22 cellular contexts compared by ENCODE assay signal in the genomic region with DNA sequence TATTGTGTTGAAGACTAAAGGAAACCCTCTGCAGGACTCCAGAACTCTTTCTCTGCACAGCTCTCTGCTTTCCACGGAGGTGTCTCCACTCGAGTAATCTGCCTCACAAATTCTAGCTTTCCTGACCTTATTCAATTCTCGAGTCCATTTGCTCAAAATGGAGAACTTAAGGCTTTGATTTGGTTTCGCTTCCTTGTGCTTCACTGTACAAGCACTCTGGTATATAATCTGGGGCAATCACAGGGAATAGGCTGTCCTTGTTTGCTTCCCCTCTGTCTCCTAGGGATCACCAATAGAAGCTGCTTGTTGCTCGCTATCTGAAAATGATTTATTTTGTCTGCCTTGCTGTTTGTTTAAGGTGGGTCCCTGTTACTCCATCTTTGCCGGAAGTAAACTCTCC.
A peak's percentile ranks its signal among the peaks of the same experiment; 100 is the strongest.
DNase-seq lines count a peak whose midpoint lies in the region; ATAC-seq, FAIRE-seq and TF ChIP-seq lines count a peak whose summit lies in the region.
"Had no signal": no experiment of that assay in that cellular context is flagged by ENCODE, and none has a peak within 500 bp of the region (broad histone marks: within the 10 kb centered on the region; RNA-seq: fewer than 3 reads in every experiment).

No MANE protein-coding gene starts in this region.

- H3K27ac ChIP-seq in right lobe of liver (no peak overlapping the region), HepG2 (ENCODE audit: extremely low read length, insufficient read depth, low read length) (no peak overlapping the region), upper lobe of right lung (no peak overlapping the region)
- H3K27ac ChIP-seq: epithelial cell of prostate, uterus had no signal

- TF ChIP-seq EP300 in HepG2 (IDR thresholded peaks at IDR 0.05; ENCODE audit: low read depth in 2 of 2, low read length in 2 of 2), result no peak
- no peak for TF ChIP-seq EP300 in HepG2 (CRISPR knock-in tag; IDR thresholded peaks at IDR 0.05; ENCODE audit: borderline replicate concordance)

- H3K27me3 ChIP-seq in right lobe of liver, result no peaks in the 10 kb centered on the region
- H3K27me3 ChIP-seq in HepG2 (ENCODE audit: control insufficient read depth in 1 of 2, insufficient read depth in 2 of 2, low read length in 2 of 2), result no peaks in the 10 kb centered on the region
- no peaks in the 10 kb centered on the region for H3K27me3 ChIP-seq in upper lobe of right lung
- H3K27me3 ChIP-seq: uterus had no signal

- peaks cover 22% of the 10 kb centered on the region for H3K27me3 Mint-ChIP-seq in dendritic cell treated with granulocyte-macrophage colony-stimulating factor and Interleukin-4, amounts not matched to agents 40 ng/mL and 50 ng/mL, for 4 days
- H3K27me3 Mint-ChIP-seq: IgD-negative memory B cell, progenitor cell of endocrine pancreas had no signal

- no peaks in the 10 kb centered on the region for H4K20me1 ChIP-seq in HepG2 (ENCODE audit: insufficient read depth, low read length)

- H3K4me2 ChIP-seq in HepG2 (ENCODE audit: low read depth, low read length), result no peak overlapping the region

- CTCF ChIA-PET in HepG2 (lab: Yijun Ruan, JAX; ENCODE audit: low intra/inter-chr PET ratio, low total read pairs), result no interaction called here

- no peak overlapping the region for H3K9ac ChIP-seq in HepG2 (ENCODE audit: insufficient read depth, low read depth, low read length)

- H3K9me3 ChIP-seq in right lobe of liver (no peaks in the 10 kb centered on the region), HepG2 (ENCODE audit: low read length) (peaks cover 22% of the 10 kb centered on the region; the same call in 1 of the 2 replicates), upper lobe of right lung (no peaks in the 10 kb centered on the region)
- H3K9me3 ChIP-seq: uterus had no signal

- no peak overlapping the region for H2AFZ ChIP-seq in HepG2 (ENCODE audit: low read length)

- intact Hi-C loops in right lobe of liver (cut with DNase I), result no loop called here
- intact Hi-C loops in HepG2 (cut with micrococcal nuclease; ENCODE audit: unreplicated experiment), result no loop called here
- intact Hi-C loops in dendritic cell treated with granulocyte-macrophage colony-stimulating factor and Interleukin-4, amounts not matched to agents 40 ng/mL and 50 ng/mL, for 4 days (cut with micrococcal nuclease), result no loop called here
- intact Hi-C loops in upper lobe of right lung (cut with DNase I), result no loop called here

- no peak overlapping the region for H3K4me3 Mint-ChIP-seq in dendritic cell treated with granulocyte-macrophage colony-stimulating factor and Interleukin-4, amounts not matched to agents 40 ng/mL and 50 ng/mL, for 4 days
- H3K4me3 Mint-ChIP-seq: activated naive CD4-positive, alpha-beta T cell treated with anti-CD3 and anti-CD28 coated beads, Interleukin-2, amount 50 U/mL, for 24 hours; activated T-helper 1 cell treated with anti-CD3 and anti-CD28 coated beads, Interleukin-12 subunit alpha, Interleukin-12 subunit beta, Interleukin-2, Interleukin-4 antibody, amounts not matched to agents 30 ng/mL and 10 ng/mL and 1 ng/mL, durations not matched to agents 14 hours and 24 hours and 36 hours; IgD-negative memory B cell had no signal

- POLR2A ChIA-PET in HepG2 (lab: Yijun Ruan, JAX), result no interaction called here

- TF ChIP-seq POLR2A in right lobe of liver (IDR thresholded peaks at IDR 0.05), result no peak
- no peak for TF ChIP-seq POLR2A in HepG2 (IDR thresholded peaks at IDR 0.05; ENCODE audit: insufficient read depth in 1 of 2, low read depth in 2 of 2, low read length in 2 of 2)

- ATAC-seq in right lobe of liver (peak; percentile 41 to 50 (median 46)), HepG2 (no peak), upper lobe of right lung (peak; percentile 93)
- ATAC-seq: left ventricle myocardium superior had no signal

- H3K36me3 ChIP-seq in right lobe of liver, result no peaks in the 10 kb centered on the region
- H3K36me3 ChIP-seq in HepG2 (replicated peaks in 1 of 2; ENCODE audit: control insufficient read depth in 1 of 2, insufficient read depth in 2 of 2, low read length in 2 of 2), result no peaks in the 10 kb centered on the region
- H3K36me3 ChIP-seq in upper lobe of right lung, result no peaks in the 10 kb centered on the region
- H3K36me3 ChIP-seq: uterus had no signal

- H3K9me3 Mint-ChIP-seq in dendritic cell treated with granulocyte-macrophage colony-stimulating factor and Interleukin-4, amounts not matched to agents 40 ng/mL and 50 ng/mL, for 4 days, result no peaks in the 10 kb centered on the region
- H3K9me3 Mint-ChIP-seq: activated naive CD4-positive, alpha-beta T cell treated with anti-CD3 and anti-CD28 coated beads, Interleukin-2, amount 50 U/mL, for 24 hours; activated T-helper 1 cell treated with anti-CD3 and anti-CD28 coated beads, Interleukin-12 subunit alpha, Interleukin-12 subunit beta, Interleukin-2, Interleukin-4 antibody, amounts not matched to agents 30 ng/mL and 10 ng/mL and 1 ng/mL, durations not matched to agents 14 hours and 24 hours and 36 hours had no signal

- TF ChIP-seq RAD21 in HepG2 (CRISPR knock-in tag; IDR thresholded peaks at IDR 0.05), result no peak

- H3K4me3 ChIP-seq in right lobe of liver, result no peak overlapping the region
- H3K4me3 ChIP-seq in HepG2 (replicated peaks in 1 of 3; ENCODE audit: insufficient read depth in 1 of 3, low read depth in 2 of 3, low read length in 3 of 3), result no peak overlapping the region
- no peak overlapping the region for H3K4me3 ChIP-seq in upper lobe of right lung
- H3K4me3 ChIP-seq: uterus had no signal

- BruUV-seq in HepG2 (replicated peaks; lab: Mats Ljungman, UMichigan), result no TSS peak

- FAIRE-seq in HepG2 (lab: Jason Lieb, UNC), result no peak

- H3K4me1 ChIP-seq in right lobe of liver (no peaks in the 10 kb centered on the region), HepG2 (ENCODE audit: insufficient read depth, low read length) (no peaks in the 10 kb centered on the region), upper lobe of right lung (no peaks in the 10 kb centered on the region)
- H3K4me1 ChIP-seq: uterus had no signal

- DNase-seq in right lobe of liver (no peak), HepG2 (ENCODE audit: low spot score) (no peak), NOMO-1 (lab: John Stamatoyannopoulos, UW; ENCODE audit: unreplicated experiment in 2 of 2) (peak; percentile 50 to 81), upper lobe of right lung (no peak), T-helper 2 cell (no peak)
- DNase-seq in activated naive CD4-positive, alpha-beta T cell treated with Interleukin-2 at 50 U/mL for 16 hours, result no peak
- DNase-seq in effector CD4-positive, alpha-beta T cell, result no peak
- DNase-seq: anterior cingulate cortex; caudate nucleus; HCEC 1CT; left ventricle myocardium superior; NCI-H1930; stimulated activated CD4-positive, alpha-beta T cell treated with anti-CD3 and anti-CD28 coated beads, Interleukin-1b, Interleukin-23, amount 100 ng/mL, for 48 hours; substantia nigra; uterus had no signal

- peaks cover 14% of the 10 kb centered on the region for H3K4me1 Mint-ChIP-seq in dendritic cell treated with granulocyte-macrophage colony-stimulating factor and Interleukin-4, amounts not matched to agents 40 ng/mL and 50 ng/mL, for 4 days (ENCODE audit: low read depth)
- H3K4me1 Mint-ChIP-seq: activated naive CD4-positive, alpha-beta T cell treated with anti-CD3 and anti-CD28 coated beads, Interleukin-2, amount 50 U/mL, for 24 hours had no signal

- no peaks in the 10 kb centered on the region for H3K79me2 ChIP-seq in HepG2 (ENCODE audit: insufficient read depth, low read length)

- peak overlapping the region; percentile 53 for H3K27ac Mint-ChIP-seq in dendritic cell treated with granulocyte-macrophage colony-stimulating factor and Interleukin-4, amounts not matched to agents 40 ng/mL and 50 ng/mL, for 4 days
- H3K27ac Mint-ChIP-seq: activated naive CD4-positive, alpha-beta T cell treated with anti-CD3 and anti-CD28 coated beads, Interleukin-2, amount 50 U/mL, for 24 hours; activated T-helper 1 cell treated with anti-CD3 and anti-CD28 coated beads, Interleukin-12 subunit alpha, Interleukin-12 subunit beta, Interleukin-2, Interleukin-4 antibody, amounts not matched to agents 30 ng/mL and 10 ng/mL and 1 ng/mL, durations not matched to agents 14 hours and 24 hours and 36 hours; progenitor cell of endocrine pancreas had no signal

- no peaks in the 10 kb centered on the region for H3K36me3 Mint-ChIP-seq in dendritic cell treated with granulocyte-macrophage colony-stimulating factor and Interleukin-4, amounts not matched to agents 40 ng/mL and 50 ng/mL, for 4 days (ENCODE audit: low read depth)
- H3K36me3 Mint-ChIP-seq: activated naive CD4-positive, alpha-beta T cell treated with anti-CD3 and anti-CD28 coated beads, Interleukin-2, amount 50 U/mL, for 24 hours; CD14-positive monocyte; IgD-negative memory B cell had no signal

- WGBS in right lobe of liver (ENCODE audit: insufficient coverage, low coverage, low lambda C conversion rate, missing lambda C conversion rate), result 46% methylated on average over 6 of the region's 6 CpGs
- 3% methylated on average over 6 of the region's 6 CpGs for WGBS in HepG2 (ENCODE audit: low lambda C conversion rate)

- TF ChIP-seq CTCF in right lobe of liver (IDR thresholded peaks at IDR 0.05) (no peak), HepG2 (CRISPR knock-in tag; IDR thresholded peaks at IDR 0.05) (no peak), upper lobe of right lung (IDR thresholded peaks at IDR 0.05) (no peak)

- in situ Hi-C loops in HepG2 (cut with HindIII; ENCODE audit: extremely low pct_ligation_motif_present, low pct_unique_long_range_greater_than_20kb), result no loop called here

TF ChIP-seq in HepG2, 621 proteins besides CTCF, POLR2A, EP300 and RAD21:
- no peak for TF ChIP-seq NFYC (CRISPR knock-in tag; IDR thresholded peaks at IDR 0.05)
- no peak for TF ChIP-seq TCF12 (IDR thresholded peaks at IDR 0.05)
- TF ChIP-seq TCF12 (CRISPR knock-in tag; IDR thresholded peaks at IDR 0.05), result no peak

Comparison
In these comparisons a context has a peak if more than half of its experiments do, and no peak if none do; other contexts are left out.
1. DNase-seq: peak in NOMO-1 (2 of 2); none in right lobe of liver (0 of 3), HepG2 (single experiment), upper lobe of right lung (single experiment), activated naive CD4-positive, alpha-beta T cell treated with Interleukin-2 at 50 U/mL for 16 hours (single experiment), T-helper 2 cell (0 of 5) and effector CD4-positive, alpha-beta T cell (single experiment).